ENCODE assay signal across 14 cellular contexts in genomic region chr1:168396940-168397680, GRCh38.
"Had no signal": no experiment of that assay in that cellular context is flagged by ENCODE, and none has a peak within 500 bp of the region (broad histone marks: within the 10 kb centered on the region; RNA-seq: fewer than 3 reads in every experiment).

No MANE protein-coding gene starts in this region.

- ATAC-seq: activated CD4-positive, CD25-positive, alpha-beta regulatory T cell treated with anti-CD3 and anti-CD28 coated beads, Interleukin-2, amount 50 U/mL, for 24 hours; activated T-cell treated with anti-CD3 and anti-CD28 coated beads, Interleukin-2, amount 50 U/mL, for 72 hours; esophagus mucosa; lower lobe of right lung; naive thymus-derived CD8-positive, alpha-beta T cell had no signal

- DNase-seq: activated CD4-positive, alpha-beta T cell treated with anti-CD3 and anti-CD28 coated beads, Interleukin-2, amount 50 U/mL, for 4 hours; activated naive CD8-positive, alpha-beta T cell treated with anti-CD3 and anti-CD28 coated beads, Interleukin-2, amount 10 ng/mL, durations not matched to agents 7 days and 5 days; activated T-cell treated with anti-CD3 and anti-CD28 coated beads, Interleukin-2, amount 50 U/mL, for 72 hours; aorta; dorsolateral prefrontal cortex; foreskin fibroblast; immature natural killer cell; lower lobe of right lung; naive thymus-derived CD8-positive, alpha-beta T cell; posterior cingulate gyrus; small intestine; uterus had no signal
